In the genomic region with DNA sequence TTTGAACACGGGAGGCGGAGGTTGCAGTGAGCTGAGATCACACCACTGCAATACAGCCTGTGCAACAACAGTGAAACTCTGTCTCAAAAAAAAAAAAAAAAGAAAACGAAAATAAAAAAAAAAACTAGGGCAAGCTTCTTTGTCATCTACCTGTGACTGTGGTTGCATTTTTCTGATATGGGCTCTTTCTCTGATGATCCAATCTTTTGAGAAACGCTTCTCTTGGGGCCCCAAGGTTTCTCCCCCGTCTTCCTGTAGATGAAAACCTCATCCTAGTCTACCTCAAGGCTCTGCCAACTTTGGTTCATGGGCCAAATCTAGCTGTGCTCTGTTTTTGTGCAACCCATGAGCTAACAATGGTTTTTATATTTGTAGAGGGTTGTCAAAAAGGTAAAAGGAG, we compare ENCODE assay signal across 21 cellular contexts.
DNase-seq lines count a peak whose midpoint lies in the region; ATAC-seq and TF ChIP-seq lines count a peak whose summit lies in the region.
"Had no signal": no experiment of that assay in that cellular context is flagged by ENCODE, and none has a peak within 500 bp of the region (broad histone marks: within the 10 kb centered on the region; RNA-seq: fewer than 3 reads in every experiment).

No MANE protein-coding gene starts in this region.

- TF ChIP-seq CTCF in esophagus muscularis mucosa (IDR thresholded peaks at IDR 0.05): no peak

- CTCF ChIA-PET in activated CD4-positive, alpha-beta memory T cell treated with anti-CD3 and anti-CD28 coated beads for 36 hours (lab: Charles Lee): interaction anchor here (0.8 to 1.8 kb wide), 3 partner anchors 12 to 39 kb away, joined by 3 to 5 read pairs (median 3); no protein-coding TSS in a partner anchor
- CTCF ChIA-PET in activated CD4-positive, alpha-beta memory T cell treated with anti-CD3 and anti-CD28 coated beads, Interleukin-2, amount 10 ng/mL, durations not matched to agents 7 days and 5 days (lab: Charles Lee): interaction anchor here (0.6 kb wide), 1 partner anchor 13 kb away, joined by 3 read pairs; no protein-coding TSS in a partner anchor

- H3K4me3 ChIP-seq in esophagus muscularis mucosa: no peak overlapping the region
- H3K4me3 ChIP-seq: GM23338, lower lobe of right lung, prostate gland, upper lobe of left lung had no signal

- H3K4me1 Mint-ChIP-seq in activated CD4-positive, alpha-beta memory T cell treated with anti-CD3 and anti-CD28 coated beads for 36 hours (ENCODE audit: low read depth): peaks cover 20% of the 10 kb centered on the region
- peaks cover 10% of the 10 kb centered on the region for H3K4me1 Mint-ChIP-seq in activated CD4-positive, alpha-beta memory T cell treated with anti-CD3 and anti-CD28 coated beads, Interleukin-2, amount 10 ng/mL, durations not matched to agents 7 days and 5 days
- peaks cover 17% of the 10 kb centered on the region for H3K4me1 Mint-ChIP-seq in T-helper 17 cell
- H3K4me1 Mint-ChIP-seq in activated naive CD8-positive, alpha-beta T cell (ENCODE audit: low read depth): peaks cover 19% of the 10 kb centered on the region

- H3K27me3 Mint-ChIP-seq in activated CD4-positive, alpha-beta memory T cell treated with anti-CD3 and anti-CD28 coated beads for 36 hours: no peaks in the 10 kb centered on the region
- H3K27me3 Mint-ChIP-seq in activated CD4-positive, alpha-beta memory T cell treated with anti-CD3 and anti-CD28 coated beads, Interleukin-2, amount 10 ng/mL, durations not matched to agents 7 days and 5 days: no peaks in the 10 kb centered on the region
- H3K27me3 Mint-ChIP-seq in T-helper 17 cell: no peaks in the 10 kb centered on the region
- H3K27me3 Mint-ChIP-seq in activated naive CD8-positive, alpha-beta T cell: no peaks in the 10 kb centered on the region
- H3K27me3 Mint-ChIP-seq: activated B cell treated with CpG ODN at 0.5 μM for 24 hours had no signal

- H3K27ac Mint-ChIP-seq in activated CD4-positive, alpha-beta memory T cell treated with anti-CD3 and anti-CD28 coated beads for 36 hours: peak overlapping the region; percentile 71
- H3K27ac Mint-ChIP-seq in activated CD4-positive, alpha-beta memory T cell treated with anti-CD3 and anti-CD28 coated beads, Interleukin-2, amount 10 ng/mL, durations not matched to agents 7 days and 5 days: no peak overlapping the region
- H3K27ac Mint-ChIP-seq in T-helper 17 cell: peak overlapping the region; percentile 88
- peak overlapping the region; percentile 76 for H3K27ac Mint-ChIP-seq in activated naive CD8-positive, alpha-beta T cell
- H3K27ac Mint-ChIP-seq: activated B cell treated with CpG ODN at 0.5 μM for 24 hours had no signal

- ATAC-seq in T-helper 17 cell: peak; percentile 94
- ATAC-seq in stimulated activated naive CD8-positive, alpha-beta T cell treated with anti-CD3 and anti-CD28 coated beads, Interleukin-15, Interleukin-2, amounts not matched to agents 100 U/mL and 50 U/mL, for 24 hours: peak; percentile 71
- ATAC-seq: GM23338, lower lobe of right lung had no signal

- peak; percentile 67 for DNase-seq in activated CD4-positive, alpha-beta memory T cell treated with anti-CD3 and anti-CD28 coated beads for 36 hours
- DNase-seq in activated CD4-positive, alpha-beta memory T cell treated with anti-CD3 and anti-CD28 coated beads, Interleukin-2, amount 10 ng/mL, durations not matched to agents 7 days and 5 days: no peak
- no peak for DNase-seq in T-helper 17 cell
- no peak for DNase-seq in stimulated activated naive CD8-positive, alpha-beta T cell treated with anti-CD3 and anti-CD28 coated beads, Interleukin-15, Interleukin-2, amounts not matched to agents 100 U/mL and 50 U/mL, for 24 hours
- no peak for DNase-seq in middle frontal gyrus (ENCODE audit: extremely low spot score, low spot score)
- no peak for DNase-seq in esophagus muscularis mucosa (ENCODE audit: extremely low spot score)
- no peak for DNase-seq in NCI-H510A (lab: John Stamatoyannopoulos, UW)
- DNase-seq: activated B cell treated with CpG ODN at 0.5 μM for 24 hours; effector memory CD4-positive, alpha-beta T cell; Karpas-422; lower lobe of right lung; NCI-H1694; NCI-H774; SK-N-SH; T1000; upper lobe of left lung had no signal

- H3K4me1 ChIP-seq in esophagus muscularis mucosa: peaks cover 12 to 41% (median 22%) of the 10 kb centered on the region in 4 donors
- H3K4me1 ChIP-seq: prostate gland had no signal

- WGBS in esophagus muscularis mucosa: 94% methylated on average over 5 of the region's 5 CpGs

- POLR2A ChIA-PET in activated CD4-positive, alpha-beta memory T cell treated with anti-CD3 and anti-CD28 coated beads for 36 hours (lab: Charles Lee): interaction anchor here (1.1 to 1.9 kb wide), 3 partner anchors 13 to 37 kb away, joined by 4 to 12 read pairs (median 7); no protein-coding TSS in a partner anchor
- POLR2A ChIA-PET in activated CD4-positive, alpha-beta memory T cell treated with anti-CD3 and anti-CD28 coated beads, Interleukin-2, amount 10 ng/mL, durations not matched to agents 7 days and 5 days (lab: Charles Lee): interaction anchor here (0.6 to 1.2 kb wide), 2 partner anchors 8 to 313 kb away, joined by 3 to 4 read pairs; no protein-coding TSS in a partner anchor

- intact Hi-C loops in activated CD4-positive, alpha-beta memory T cell treated with anti-CD3 and anti-CD28 coated beads for 36 hours (cut with micrococcal nuclease): loop anchor here (1.0 kb wide), 2 partner anchors 22 to 38 kb away; no protein-coding TSS in a partner anchor
- intact Hi-C loops in esophagus muscularis mucosa (cut with DNase I): no loop called here

- no peaks in the 10 kb centered on the region for H3K36me3 Mint-ChIP-seq in activated CD4-positive, alpha-beta memory T cell treated with anti-CD3 and anti-CD28 coated beads for 36 hours
- no peaks in the 10 kb centered on the region for H3K36me3 Mint-ChIP-seq in activated CD4-positive, alpha-beta memory T cell treated with anti-CD3 and anti-CD28 coated beads, Interleukin-2, amount 10 ng/mL, durations not matched to agents 7 days and 5 days (ENCODE audit: low read depth)
- H3K36me3 Mint-ChIP-seq in T-helper 17 cell (ENCODE audit: low read depth): peaks cover 2% of the 10 kb centered on the region
- peaks cover 9% of the 10 kb centered on the region for H3K36me3 Mint-ChIP-seq in activated naive CD8-positive, alpha-beta T cell

- TF ChIP-seq POLR2A in esophagus muscularis mucosa (IDR thresholded peaks at IDR 0.05; ENCODE audit: low read depth): no peak

- no peak overlapping the region for H3K4me3 Mint-ChIP-seq in activated CD4-positive, alpha-beta memory T cell treated with anti-CD3 and anti-CD28 coated beads for 36 hours
- no peak overlapping the region for H3K4me3 Mint-ChIP-seq in activated CD4-positive, alpha-beta memory T cell treated with anti-CD3 and anti-CD28 coated beads, Interleukin-2, amount 10 ng/mL, durations not matched to agents 7 days and 5 days
- H3K4me3 Mint-ChIP-seq in T-helper 17 cell: peak overlapping the region; percentile 52
- peak overlapping the region; percentile 25 for H3K4me3 Mint-ChIP-seq in activated naive CD8-positive, alpha-beta T cell
- H3K4me3 Mint-ChIP-seq: activated B cell treated with CpG ODN at 0.5 μM for 24 hours, brain, GM23338 had no signal

- H3K27me3 ChIP-seq in esophagus muscularis mucosa: no peaks in the 10 kb centered on the region
- H3K27me3 ChIP-seq: upper lobe of left lung had no signal

- peaks cover 0 to 15% (median 10%) of the 10 kb centered on the region in 4 donors for H3K36me3 ChIP-seq in esophagus muscularis mucosa
- H3K36me3 ChIP-seq: prostate gland had no signal

- no peak overlapping the region for H3K27ac ChIP-seq in esophagus muscularis mucosa (replicated peaks in 1 of 4)
- H3K27ac ChIP-seq: lower lobe of right lung, neutrophil, prostate gland, upper lobe of left lung had no signal

- H3K9me3 Mint-ChIP-seq in activated CD4-positive, alpha-beta memory T cell treated with anti-CD3 and anti-CD28 coated beads for 36 hours: no peaks in the 10 kb centered on the region
- H3K9me3 Mint-ChIP-seq in activated CD4-positive, alpha-beta memory T cell treated with anti-CD3 and anti-CD28 coated beads, Interleukin-2, amount 10 ng/mL, durations not matched to agents 7 days and 5 days: no peaks in the 10 kb centered on the region
- no peaks in the 10 kb centered on the region for H3K9me3 Mint-ChIP-seq in activated naive CD8-positive, alpha-beta T cell (ENCODE audit: low read depth)
- H3K9me3 Mint-ChIP-seq: activated B cell treated with CpG ODN at 0.5 μM for 24 hours, GM23338 had no signal

- TF ChIP-seq EP300 in esophagus muscularis mucosa (IDR thresholded peaks at IDR 0.05): no peak

- H3K9me3 ChIP-seq in T-helper 17 cell (ENCODE audit: control insufficient read depth, low read length, poor library complexity, severe bottlenecking) (no peaks in the 10 kb centered on the region), esophagus muscularis mucosa (no peaks in the 10 kb centered on the region)
- H3K9me3 ChIP-seq: lower lobe of right lung, neutrophil, prostate gland, SK-N-SH, upper lobe of left lung had no signal

Comparison
In these comparisons a context has a peak if more than half of its experiments do, and no peak if none do; other contexts are left out.
1. H3K4me3 Mint-ChIP-seq: peak in T-helper 17 cell (single experiment) and activated naive CD8-positive, alpha-beta T cell (single experiment); none in activated CD4-positive, alpha-beta memory T cell treated with anti-CD3 and anti-CD28 coated beads for 36 hours (single experiment) and activated CD4-positive, alpha-beta memory T cell treated with anti-CD3 and anti-CD28 coated beads, Interleukin-2, amount 10 ng/mL, durations not matched to agents 7 days and 5 days (single experiment).